12 cellular contexts compared by ENCODE assay signal in the genomic region with DNA sequence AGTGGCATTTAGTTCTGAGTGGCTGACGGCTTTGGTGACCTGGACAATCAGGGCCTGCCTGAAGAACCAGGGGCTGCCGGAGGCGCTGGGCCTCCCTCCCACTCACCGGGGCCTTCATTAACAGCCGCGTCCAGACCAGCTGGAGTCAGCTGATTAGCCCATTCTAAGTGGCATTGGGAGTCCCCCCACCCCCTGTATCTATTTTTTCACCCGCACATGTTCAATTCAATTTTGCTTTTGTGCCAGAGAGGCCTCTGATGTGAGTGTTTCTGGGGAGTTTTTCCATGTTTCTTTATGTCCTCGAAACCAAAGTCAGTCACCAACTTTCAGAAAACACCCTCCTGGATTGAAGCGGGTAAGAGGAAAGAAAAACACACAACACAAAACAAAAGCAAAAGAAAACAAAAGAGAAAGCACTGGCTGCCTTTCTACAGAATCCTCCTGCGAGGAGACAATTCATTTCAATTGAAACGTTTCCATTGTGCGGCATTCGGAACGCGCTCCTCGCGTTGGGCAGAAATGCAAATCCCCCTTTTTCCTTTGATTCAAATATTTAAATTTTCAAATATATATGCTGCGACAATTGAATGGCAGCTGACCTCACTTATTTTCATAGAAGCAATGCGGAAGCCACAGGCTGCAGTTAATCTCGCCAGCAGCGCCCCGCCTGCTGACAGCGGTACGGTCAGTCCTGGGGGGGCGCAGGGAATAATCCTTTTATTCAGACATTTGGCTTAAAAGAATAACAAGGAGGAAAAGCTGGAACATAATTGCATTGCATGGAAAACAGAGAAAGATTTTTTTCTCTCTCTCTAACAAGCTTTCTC. TPM values are rescaled to one million over a fixed set of nuclear protein-coding genes. Genes with fewer than 3 reads are reported as not detected.
DNase-seq lines count a peak whose midpoint lies in the region; ATAC-seq and TF ChIP-seq lines count a peak whose summit lies in the region.
"Had no signal": no experiment of that assay in that cellular context is flagged by ENCODE, and none has a peak within 500 bp of the region (broad histone marks: within the 10 kb centered on the region; RNA-seq: fewer than 3 reads in every experiment).

No MANE protein-coding gene starts in this region.

- H3K36me3 ChIP-seq in breast epithelium (no peaks in the 10 kb centered on the region), colonic mucosa (no peaks in the 10 kb centered on the region), thoracic aorta (no peaks in the 10 kb centered on the region), ascending aorta (no peaks in the 10 kb centered on the region)

- no peaks in the 10 kb centered on the region for H3K4me1 Mint-ChIP-seq in MCF 10A (ENCODE audit: insufficient read depth, unreplicated experiment)

- no TSS peak for BruUV-seq in MCF 10A (replicated peaks; lab: Mats Ljungman, UMichigan)

- CTCF ChIA-PET in MCF 10A (lab: Yijun Ruan, JAX): no interaction called here

- POLR2A ChIA-PET in MCF 10A (lab: Yijun Ruan, JAX): no interaction called here

- H3K27ac Mint-ChIP-seq in MCF 10A (ENCODE audit: low read depth, unreplicated experiment): no peak overlapping the region

- H3K27me3 Mint-ChIP-seq in MCF 10A (ENCODE audit: insufficient read depth, unreplicated experiment): peaks cover 16% of the 10 kb centered on the region

- DNase-seq in breast epithelium (ENCODE audit: low spot score in 2 of 2): no peak
- DNase-seq in MCF 10A (ENCODE audit: unreplicated experiment): no peak
- DNase-seq in colonic mucosa: no peak
- peak; percentile 51 for DNase-seq in midbrain (lab: John Stamatoyannopoulos, UW)
- DNase-seq in thoracic aorta (ENCODE audit: low spot score): no peak
- no peak for DNase-seq in stimulated activated naive CD4-positive, alpha-beta T cell treated with Interleukin-2 at 50 U/mL for 16 hours (lab: John Stamatoyannopoulos, UW)
- DNase-seq in ascending aorta (ENCODE audit: low spot score in 2 of 2): no peak
- DNase-seq: ACHN, cerebellar nuclear complex, NCI-H524 treated with DMSO at 0.1 percent for 48 hours, small intestine had no signal

- no peak overlapping the region for H3K27ac ChIP-seq in breast epithelium
- H3K27ac ChIP-seq in colonic mucosa: no peak overlapping the region
- H3K27ac ChIP-seq in thoracic aorta: no peak overlapping the region
- no peak overlapping the region for H3K27ac ChIP-seq in ascending aorta

- no peaks in the 10 kb centered on the region for H3K9me3 Mint-ChIP-seq in MCF 10A (ENCODE audit: unreplicated experiment)

- intact Hi-C loops in breast epithelium (cut with DNase I; ENCODE audit: low total_unique reads): no loop called here
- intact Hi-C loops in MCF 10A (cut with micrococcal nuclease): no loop called here
- intact Hi-C loops in colonic mucosa (cut with DNase I): no loop called here
- intact Hi-C loops in ascending aorta (cut with DNase I): no loop called here

- H3K4me3 ChIP-seq in breast epithelium (peak overlapping the region; percentile 6 to 41 (median 18)), colonic mucosa (peak overlapping the region; percentile 1), thoracic aorta (peak overlapping the region; percentile 49), ascending aorta (no peak overlapping the region)

- H3K9me3 ChIP-seq in breast epithelium (no peaks in the 10 kb centered on the region), colonic mucosa (no peaks in the 10 kb centered on the region), thoracic aorta (no peaks in the 10 kb centered on the region), ascending aorta (no peaks in the 10 kb centered on the region)

- no peak overlapping the region for H3K9ac ChIP-seq in colonic mucosa (ENCODE audit: low read depth in 2 of 2, low read length in 2 of 2)

- H3K36me3 Mint-ChIP-seq in MCF 10A (ENCODE audit: insufficient read depth, unreplicated experiment): no peaks in the 10 kb centered on the region

- no peak for ATAC-seq in thoracic aorta (ENCODE audit: insufficient number of reproducible peaks, low FRiP score, low read depth)
- ATAC-seq in GM19351 (IDR thresholded peaks at IDR 0.05; ENCODE audit: unreplicated experiment): no peak

- TF ChIP-seq CTCF in breast epithelium (IDR thresholded peaks at IDR 0.05) (no peak), MCF 10A (IDR thresholded peaks at IDR 0.05; ENCODE audit: unreplicated experiment) (no peak), colonic mucosa (IDR thresholded peaks at IDR 0.05) (no peak), thoracic aorta (IDR thresholded peaks at IDR 0.05) (no peak), ascending aorta (IDR thresholded peaks at IDR 0.05) (no peak)

- H3K4me1 ChIP-seq in breast epithelium (peaks cover 0 to 2% of the 10 kb centered on the region in 2 donors), colonic mucosa (no peaks in the 10 kb centered on the region), thoracic aorta (ENCODE audit: control insufficient read depth in 1 of 2, low read depth in 2 of 2) (peaks cover 6 to 13% of the 10 kb centered on the region in 2 donors), ascending aorta (no peaks in the 10 kb centered on the region)

- H3K27me3 ChIP-seq in breast epithelium (peaks cover 4 to 23% of the 10 kb centered on the region in 2 donors), colonic mucosa (peaks cover 32% of the 10 kb centered on the region), thoracic aorta (replicated peaks; ENCODE audit: insufficient read depth) (peaks cover 5% of the 10 kb centered on the region), ascending aorta (no peaks in the 10 kb centered on the region)

- TF ChIP-seq POLR2A in breast epithelium (IDR thresholded peaks at IDR 0.05): no peak

- no peak overlapping the region for H3K4me3 Mint-ChIP-seq in MCF 10A (ENCODE audit: unreplicated experiment)

RNA-seq across cellular contexts. Expression of a gene that starts 17.6 kb away (rescaled TPM):
- total RNA-seq in breast epithelium: 100 to 1,000 TPM in 1 of 3 donors, 10 to 100 TPM in 2; 48.2 to 136 (median 88.8) TPM
- total RNA-seq in MCF 10A (2022): 5.7 and 6.9 TPM in 2 replicates
- 10 to 100 TPM; 10.9 to 18.2 TPM for total RNA-seq in colonic mucosa
- total RNA-seq in thoracic aorta: 10 to 100 TPM; 17.1 to 25.0 TPM
- total RNA-seq in ascending aorta: 18.1 TPM

Comparison
In these comparisons a context has a peak if more than half of its experiments do, and no peak if none do; other contexts are left out.
1. H3K4me3 ChIP-seq: peak in breast epithelium (3 of 3), colonic mucosa (single experiment) and thoracic aorta (single experiment); none in ascending aorta (0 of 2).